Comparison of ENCODE assay signal across 8 cellular contexts in genomic region chr12:53674977-53675700, GRCh38. TPM values are rescaled to one million over a fixed set of nuclear protein-coding genes. Genes with fewer than 3 reads are reported as not detected.
DNase-seq lines count a peak whose midpoint lies in the region; ATAC-seq and TF ChIP-seq lines count a peak whose summit lies in the region.

No MANE protein-coding gene starts in this region.

- H3K4me2 ChIP-seq in GM23248 (ENCODE audit: unreplicated experiment), result peak overlapping the region; percentile 98

- no peak for TF ChIP-seq CTCF in fibroblast of pulmonary artery (IDR thresholded peaks at IDR 0.05; ENCODE audit: low read length, missing control alignments)
- TF ChIP-seq CTCF in gastrocnemius medialis (IDR thresholded peaks at IDR 0.05 in 4 of 5, conservative IDR thresholded peaks at IDR 0.05 in 1 of 5), result no peak

- no peak for ATAC-seq in gastrocnemius medialis
- ATAC-seq in HG02763 (IDR thresholded peaks at IDR 0.05; ENCODE audit: unreplicated experiment), result no peak
- ATAC-seq in GM19397 (IDR thresholded peaks at IDR 0.05; ENCODE audit: unreplicated experiment), result no peak

- TF ChIP-seq POLR2A in gastrocnemius medialis (IDR thresholded peaks at IDR 0.05), result no peak

- peaks cover 54% of the 10 kb centered on the region for H3K79me2 ChIP-seq in GM23248 (ENCODE audit: insufficient read depth)

- 22 to 24% methylated on average over 8 of the region's 8 CpGs for WGBS in GM23248 (ENCODE audit: low coverage in 1 of 2, low lambda C conversion rate in 2 of 2, missing lambda C conversion rate in 2 of 2), 2 experiments

- H3K4me3 ChIP-seq in GM23248 (peak overlapping the region; percentile 92), SJSA1 (peak overlapping the region; percentile 64), fibroblast of pulmonary artery (replicated peaks; ENCODE audit: low read depth, low read length) (peak overlapping the region; percentile 91), gastrocnemius medialis (peak overlapping the region; percentile 81 to 84 (median 82))

- intact Hi-C loops in gastrocnemius medialis (cut with DNase I; ENCODE audit: low total_unique reads), result no loop called here

- H3K4me1 ChIP-seq in GM23248 (ENCODE audit: insufficient read depth) (peaks cover 39% of the 10 kb centered on the region), SJSA1 (replicated peaks) (peaks cover 11% of the 10 kb centered on the region), gastrocnemius medialis (peaks cover 26 to 31% of the 10 kb centered on the region in 2 donors)

- H3K9ac ChIP-seq in GM23248, result peak overlapping the region; percentile 88

- H3K27me3 ChIP-seq in GM23248 (replicated peaks; ENCODE audit: insufficient read depth) (no peaks in the 10 kb centered on the region), SJSA1 (replicated peaks) (peaks cover 8% of the 10 kb centered on the region; the same call in 1 of the 2 replicates), gastrocnemius medialis (no peaks in the 10 kb centered on the region)

- no peaks in the 10 kb centered on the region for H3K9me2 ChIP-seq in GM23248 (ENCODE audit: insufficient read depth)

- H2AFZ ChIP-seq in GM23248, result peak overlapping the region; percentile 91

- in situ Hi-C loops in GM23248 (cut with MboI), result loop anchor here (5.0 kb wide), 1 partner anchor 133 kb away; no protein-coding TSS in a partner anchor
- in situ Hi-C loops in gastrocnemius medialis (cut with MboI; ENCODE audit: low sequenced_read_pairs in 4 of 4), result loop anchor here (5.0 to 10.0 kb wide), 4 partner anchors 48 to 133 kb away; partner anchors contain the start of gene ATF7 (in 2 of the 4)

- H3F3A ChIP-seq in GM23248 (ENCODE audit: insufficient read depth), result peaks cover 8% of the 10 kb centered on the region; the same call in 1 of the 2 replicates

- DNase-seq in GM23248, result peak; percentile 64
- no peak for DNase-seq in SJSA1 (ENCODE audit: low read depth in 1 of 2, low spot score in 2 of 2)
- DNase-seq in fibroblast of pulmonary artery (ENCODE audit: low read depth), result no peak
- no peak for DNase-seq in gastrocnemius medialis
- no peak for DNase-seq in globus pallidus (ENCODE audit: low spot score)
- no peak for DNase-seq in NOMO-1 treated with dmso at 0.1 percent for 144 hours (lab: John Stamatoyannopoulos, UW; ENCODE audit: unreplicated experiment)

- H3K36me3 ChIP-seq in GM23248 (ENCODE audit: low read depth) (peaks cover 33% of the 10 kb centered on the region), SJSA1 (peaks cover 44% of the 10 kb centered on the region), gastrocnemius medialis (peaks cover 6 to 42% of the 10 kb centered on the region in 2 donors)

- H3K27ac ChIP-seq in GM23248 (peak overlapping the region; percentile 56), SJSA1 (peak overlapping the region; percentile 44), gastrocnemius medialis (peak overlapping the region; percentile 93 to 99 (median 96))

- no peaks in the 10 kb centered on the region for H3K9me3 ChIP-seq in GM23248 (ENCODE audit: low read depth)
- no peaks in the 10 kb centered on the region for H3K9me3 ChIP-seq in SJSA1 (replicated peaks)
- no peaks in the 10 kb centered on the region for H3K9me3 ChIP-seq in gastrocnemius medialis

- H4K20me1 ChIP-seq in GM23248 (ENCODE audit: insufficient read depth), result no peaks in the 10 kb centered on the region

RNA-seq across cellular contexts. Expression of gene ATP5MC2, which starts 0.7 kb away (rescaled TPM):
- 191 and 257 TPM in 2 replicates for total RNA-seq in GM23248 (2014; rRNA removed; shearing (Covaris generic))
- polyA plus RNA-seq in GM23248 (2016; fragmentation: Nextera tagmentation; extraction: Ambion mirVana), result 266 TPM in 2 replicates
- 273 and 358 TPM in 2 replicates for total RNA-seq in SJSA1 (2014; rRNA removed; shearing (Covaris generic))
- 100 to 1,000 TPM; 428 to 714 (median 580) TPM for total RNA-seq in gastrocnemius medialis

RNA-seq across cellular contexts. Expression of gene ATF7, which starts 49.0 kb away (rescaled TPM):
- total RNA-seq in GM23248 (2014; rRNA removed; shearing (Covaris generic)), result 10.5 and 12.8 TPM in 2 replicates
- 21.5 and 24.3 TPM in 2 replicates for polyA plus RNA-seq in GM23248 (2016; fragmentation: Nextera tagmentation; extraction: Ambion mirVana)
- total RNA-seq in SJSA1 (2014; rRNA removed; shearing (Covaris generic)), result 8.3 and 33.6 TPM in 2 replicates
- total RNA-seq in gastrocnemius medialis, result 10 to 100 TPM; 21.9 to 47.9 (median 26.3) TPM

RNA-seq across cellular contexts. Expression of gene CALCOCO1, which starts 52.1 kb away (rescaled TPM):
- total RNA-seq in GM23248 (2014; rRNA removed; shearing (Covaris generic)), result 206 and 243 TPM in 2 replicates
- polyA plus RNA-seq in GM23248 (2016; fragmentation: Nextera tagmentation; extraction: Ambion mirVana), result 149 and 155 TPM in 2 replicates
- 19.8 and 27.0 TPM in 2 replicates for total RNA-seq in SJSA1 (2014; rRNA removed; shearing (Covaris generic))
- 100 to 1,000 TPM; 158 to 385 (median 239) TPM for total RNA-seq in gastrocnemius medialis

Comparison
In these comparisons a context has a peak if more than half of its experiments do, and no peak if none do; other contexts are left out.
1. H3K27ac ChIP-seq: peak in every context shown above with its lines; median percentile 96 in gastrocnemius medialis; 56 in GM23248; 44 in SJSA1.